In the genomic region with DNA sequence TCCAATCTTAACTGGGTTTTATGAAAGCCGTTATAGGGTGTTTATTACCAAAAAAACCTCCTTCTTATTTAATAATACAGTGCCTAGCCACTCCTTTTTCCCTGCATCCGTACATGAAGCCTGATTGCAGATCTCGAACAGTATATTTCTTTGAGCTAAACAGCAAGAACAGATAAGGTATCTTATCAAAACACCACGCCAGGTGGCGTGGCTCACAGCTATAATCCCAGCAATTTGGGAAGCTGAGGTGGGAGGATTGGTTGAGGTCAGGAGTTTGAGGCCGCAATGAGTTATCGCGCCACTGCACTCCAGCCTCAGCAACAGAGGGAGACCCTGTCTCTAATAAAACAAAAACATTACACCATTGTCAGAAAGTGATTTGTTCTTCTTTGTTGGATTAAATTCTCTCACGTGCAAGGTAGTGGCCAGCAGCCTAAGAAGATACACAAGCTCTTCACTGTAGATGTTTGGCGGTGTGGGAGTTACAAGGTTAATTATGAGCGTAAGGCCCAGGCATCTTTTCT, we compare ENCODE assay signal across 34 cellular contexts.
"Had no signal": no experiment of that assay in that cellular context is flagged by ENCODE, and none has a peak within 500 bp of the region (broad histone marks: within the 10 kb centered on the region; RNA-seq: fewer than 3 reads in every experiment).

No MANE protein-coding gene starts in this region.

- H3K4me1 Mint-ChIP-seq: activated naive CD8-positive, alpha-beta T cell treated with anti-CD3 and anti-CD28 coated beads for 36 hours; immature natural killer cell; naive B cell had no signal

- H3K27me3 Mint-ChIP-seq: activated CD4-positive, alpha-beta memory T cell treated with anti-CD3 and anti-CD28 coated beads for 36 hours; activated naive CD8-positive, alpha-beta T cell treated with anti-CD3 and anti-CD28 coated beads for 36 hours; type B pancreatic cell had no signal

- FAIRE-seq: endothelial cell of umbilical vein, kidney, TTC549 had no signal

- H3K4me3 Mint-ChIP-seq: activated CD4-positive, alpha-beta memory T cell treated with anti-CD3 and anti-CD28 coated beads for 36 hours; activated naive CD4-positive, alpha-beta T cell treated with anti-CD3 and anti-CD28 coated beads for 36 hours; activated naive CD8-positive, alpha-beta T cell treated with anti-CD3 and anti-CD28 coated beads for 36 hours; activated T-helper 1 cell treated with anti-CD3 and anti-CD28 coated beads, Interleukin-12 subunit alpha, Interleukin-12 subunit beta, Interleukin-2, Interleukin-4 antibody, amounts not matched to agents 30 ng/mL and 10 ng/mL and 1 ng/mL, durations not matched to agents 14 hours and 24 hours and 36 hours; immature natural killer cell; naive B cell; type B pancreatic cell had no signal

- H3K27me3 ChIP-seq: adrenal gland, body of pancreas, dorsolateral prefrontal cortex, uterus had no signal

- H3K27ac Mint-ChIP-seq: activated CD4-positive, alpha-beta memory T cell treated with anti-CD3 and anti-CD28 coated beads for 36 hours; activated naive CD4-positive, alpha-beta T cell treated with anti-CD3 and anti-CD28 coated beads for 36 hours; activated naive CD8-positive, alpha-beta T cell treated with anti-CD3 and anti-CD28 coated beads for 36 hours; activated T-helper 1 cell treated with anti-CD3 and anti-CD28 coated beads, Interleukin-12 subunit alpha, Interleukin-12 subunit beta, Interleukin-2, Interleukin-4 antibody, amounts not matched to agents 30 ng/mL and 10 ng/mL and 1 ng/mL, durations not matched to agents 14 hours and 24 hours and 36 hours; immature natural killer cell; naive B cell; type B pancreatic cell had no signal

- H3K36me3 Mint-ChIP-seq: activated naive CD8-positive, alpha-beta T cell treated with anti-CD3 and anti-CD28 coated beads for 36 hours; naive B cell had no signal

- H3K9me3 Mint-ChIP-seq: activated CD4-positive, alpha-beta memory T cell treated with anti-CD3 and anti-CD28 coated beads for 36 hours; activated naive CD4-positive, alpha-beta T cell treated with anti-CD3 and anti-CD28 coated beads for 36 hours; activated naive CD8-positive, alpha-beta T cell treated with anti-CD3 and anti-CD28 coated beads for 36 hours; activated T-helper 1 cell treated with anti-CD3 and anti-CD28 coated beads, Interleukin-12 subunit alpha, Interleukin-12 subunit beta, Interleukin-2, Interleukin-4 antibody, amounts not matched to agents 30 ng/mL and 10 ng/mL and 1 ng/mL, durations not matched to agents 14 hours and 24 hours and 36 hours; immature natural killer cell; naive B cell; type B pancreatic cell had no signal

- ATAC-seq: activated CD4-positive, CD25-positive, alpha-beta regulatory T cell treated with anti-CD3 and anti-CD28 coated beads, Interleukin-2, amount 50 U/mL, for 24 hours; body of pancreas; left lobe of liver; right cardiac atrium; stimulated activated naive CD8-positive, alpha-beta T cell treated with anti-CD3 and anti-CD28 coated beads, Interleukin-15, Interleukin-2, amounts not matched to agents 100 U/mL and 50 U/mL, for 24 hours had no signal

- H3K36me3 ChIP-seq: adrenal gland, thoracic aorta, uterus had no signal

- DNase-seq: activated CD4-positive, alpha-beta memory T cell treated with anti-CD3 and anti-CD28 coated beads for 36 hours; activated CD4-positive, alpha-beta T cell treated with anti-CD3 and anti-CD28 coated beads for 48 hours; activated CD8-positive, alpha-beta memory T cell treated with anti-CD3 and anti-CD28 coated beads, Interleukin-2, amount 50 U/mL, for 4 hours; activated effector memory CD4-positive, alpha-beta T cell treated with anti-CD3 and anti-CD28 coated beads, Interleukin-2, amount 50 U/mL, for 16 hours; activated naive CD4-positive, alpha-beta T cell treated with anti-CD3 and anti-CD28 coated beads for 36 hours; activated naive CD8-positive, alpha-beta T cell treated with anti-CD3 and anti-CD28 coated beads for 36 hours; activated T-cell treated with anti-CD3 and anti-CD28 coated beads, Interleukin-2, amount 50 U/mL, for 1 hour; adrenal gland; aorta; cerebellar nuclear complex; dorsolateral prefrontal cortex; effector memory CD4-positive, alpha-beta T cell; head of caudate nucleus; hypothalamus; immature natural killer cell; kidney; naive B cell; right cardiac atrium; stimulated activated CD4-positive, alpha-beta T cell treated with anti-CD3 and anti-CD28 coated beads, Interleukin-12 subunit alpha, Interleukin-12 subunit beta, amount 100 ng/mL, for 4 hours; stimulated activated CD4-positive, alpha-beta T cell treated with anti-CD3 and anti-CD28 coated beads, Interleukin-4, amount 100 ng/mL, for 1 hour; stimulated activated naive CD8-positive, alpha-beta T cell treated with anti-CD3 and anti-CD28 coated beads, Interleukin-15, Interleukin-2, amounts not matched to agents 100 U/mL and 50 U/mL, for 24 hours; T-helper 1 cell; uterus had no signal

- H3K4me1 ChIP-seq: uterus had no signal

- H3K27ac ChIP-seq: adrenal gland, body of pancreas, coronary artery, thoracic aorta, uterus, VCaP had no signal

- H3K4me3 ChIP-seq: adrenal gland, body of pancreas, coronary artery, dorsolateral prefrontal cortex, lung, thoracic aorta, uterus had no signal

- H3K9me3 ChIP-seq: adrenal gland, body of pancreas, thoracic aorta, uterus had no signal
